In the genomic region with DNA sequence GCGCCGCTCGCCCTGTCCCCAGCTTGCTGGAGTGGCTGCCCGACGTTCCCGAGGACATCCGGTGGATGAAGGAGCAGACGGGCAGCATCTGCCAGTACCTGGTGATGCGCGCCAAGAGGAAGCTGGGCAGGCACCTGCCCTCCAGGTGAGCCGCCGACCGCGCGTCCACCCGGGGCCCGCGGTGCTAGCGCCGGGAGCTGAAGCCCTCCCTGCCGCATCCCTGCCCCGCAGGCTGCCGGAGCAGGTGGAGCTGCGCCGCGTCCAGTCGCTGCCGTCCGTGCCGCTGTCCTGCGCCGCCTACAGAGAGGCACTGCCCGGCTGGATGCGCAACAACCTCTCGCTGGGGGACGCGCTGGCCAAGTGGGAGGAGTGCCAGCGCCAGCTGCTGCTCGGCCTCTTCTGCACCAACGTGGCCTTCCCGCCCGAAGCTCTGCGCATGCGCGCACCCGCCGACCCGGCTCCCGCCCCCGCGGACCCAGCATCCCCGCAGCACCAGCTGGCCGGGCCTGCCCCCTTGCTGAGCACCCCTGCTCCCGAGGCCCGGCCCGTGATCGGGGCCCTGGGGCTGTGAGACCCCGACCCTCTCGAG, we compare ENCODE assay signal across 1 cellular context.
TF ChIP-seq lines count a peak whose summit lies in the region.

No MANE protein-coding gene starts in this region.

TF ChIP-seq in endothelial cell of umbilical vein, 7 proteins besides CTCF, POLR2A, EP300 and RAD21:
- no peak for TF ChIP-seq FOS (IDR thresholded peaks at IDR 0.05; ENCODE audit: borderline replicate concordance, insufficient read depth, low read length)
- TF ChIP-seq GATA2 (IDR thresholded peaks at IDR 0.05; ENCODE audit: insufficient read depth, insufficient read length, low read depth, low read length): no peak
- TF ChIP-seq POLR2AphosphoS5 (IDR thresholded peaks at IDR 0.05; ENCODE audit: insufficient read depth, low read depth, low read length): no peak
- TF ChIP-seq MYC (IDR thresholded peaks at IDR 0.05; ENCODE audit: low read depth, low read length): no peak
- no peak for TF ChIP-seq EZH2 (IDR thresholded peaks at IDR 0.05; ENCODE audit: borderline replicate concordance, low read depth, low read length, severe bottlenecking)
- TF ChIP-seq, protein P1, sequence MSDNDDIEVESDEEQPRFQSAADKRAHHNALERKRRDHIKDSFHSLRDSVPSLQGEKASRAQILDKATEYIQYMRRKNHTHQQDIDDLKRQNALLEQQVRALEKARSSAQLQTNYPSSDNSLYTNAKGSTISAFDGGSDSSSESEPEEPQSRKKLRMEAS (IDR thresholded peaks at IDR 0.05; ENCODE audit: insufficient read depth, insufficient read length): no peak
- no peak for TF ChIP-seq JUN (IDR thresholded peaks at IDR 0.05; ENCODE audit: borderline replicate concordance, insufficient read depth, insufficient read length, low read depth)
